8 cellular contexts compared by ENCODE assay signal in genomic region chr12:32895688-32896437, GRCh38.
DNase-seq lines count a peak whose midpoint lies in the region; ATAC-seq and TF ChIP-seq lines count a peak whose summit lies in the region.

No MANE protein-coding gene starts in this region.

- H2AFZ ChIP-seq in SU-DHL-6 (ENCODE audit: low read depth, low read length, severe bottlenecking): no peak overlapping the region
- peak overlapping the region; percentile 89 for H2AFZ ChIP-seq in parathyroid adenoma

- H3K27me3 ChIP-seq in SU-DHL-6 (ENCODE audit: low read length) (no peaks in the 10 kb centered on the region), parathyroid adenoma (ENCODE audit: control insufficient read depth, insufficient read depth, low read length) (no peaks in the 10 kb centered on the region)

- no peaks in the 10 kb centered on the region for H3K36me3 ChIP-seq in SU-DHL-6 (ENCODE audit: low read length)
- no peaks in the 10 kb centered on the region for H3K36me3 ChIP-seq in parathyroid adenoma (ENCODE audit: control insufficient read depth, insufficient read depth, low read length)

- no peaks in the 10 kb centered on the region for H3K79me2 ChIP-seq in SU-DHL-6 (ENCODE audit: insufficient read depth, low read length)
- no peaks in the 10 kb centered on the region for H3K79me2 ChIP-seq in parathyroid adenoma

- TF ChIP-seq CTCF in SU-DHL-6 (IDR thresholded peaks at IDR 0.05; ENCODE audit: insufficient read depth, low read length, poor library complexity, severe bottlenecking): no peak
- no peak for TF ChIP-seq CTCF in parathyroid adenoma (IDR thresholded peaks at IDR 0.05)

- no peaks in the 10 kb centered on the region for H3F3A ChIP-seq in SU-DHL-6 (ENCODE audit: insufficient read depth)

- DNase-seq in DMS 273 (lab: John Stamatoyannopoulos, UW; ENCODE audit: unreplicated experiment) (peak; percentile 29), DMS 273 treated with DMSO at 0.1 percent for 48 hours (lab: John Stamatoyannopoulos, UW) (no peak), germinal center (ENCODE audit: low spot score) (peak; percentile 5)

- H4K20me1 ChIP-seq in SU-DHL-6 (ENCODE audit: low read depth, low read length): no peaks in the 10 kb centered on the region

- H3K4me3 ChIP-seq in SU-DHL-6 (ENCODE audit: insufficient read depth, low read length, poor library complexity, severe bottlenecking) (peak overlapping the region; percentile 42), parathyroid adenoma (ENCODE audit: low read depth, low read length) (peak overlapping the region; percentile 81)

- no peaks in the 10 kb centered on the region for H3K9me2 ChIP-seq in SU-DHL-6 (replicated peaks; ENCODE audit: insufficient read depth, low read length)

- no peaks in the 10 kb centered on the region for H3K9me3 ChIP-seq in SU-DHL-6 (ENCODE audit: insufficient read depth, low read length)
- H3K9me3 ChIP-seq in parathyroid adenoma (ENCODE audit: control insufficient read depth, low read length): no peaks in the 10 kb centered on the region

- peaks cover 24% of the 10 kb centered on the region for H3K4me1 ChIP-seq in parathyroid adenoma

- peak overlapping the region; percentile 39; the same call in 1 of the 2 replicates for H3K9ac ChIP-seq in SU-DHL-6 (ENCODE audit: low read length)
- H3K9ac ChIP-seq in parathyroid adenoma: no peak overlapping the region

- H3K4me2 ChIP-seq in SU-DHL-6 (ENCODE audit: low read depth, low read length, poor library complexity, severe bottlenecking) (peak overlapping the region; percentile 43), parathyroid adenoma (ENCODE audit: low read length) (peak overlapping the region; percentile 77)

- H3K27ac ChIP-seq in SU-DHL-6 (ENCODE audit: low read depth, low read length) (no peak overlapping the region), parathyroid adenoma (peak overlapping the region; percentile 40)

- no peak for ATAC-seq in GM18867 (IDR thresholded peaks at IDR 0.05; ENCODE audit: unreplicated experiment)
- no peak for ATAC-seq in HG03442 (IDR thresholded peaks at IDR 0.05; ENCODE audit: unreplicated experiment)
- ATAC-seq in HG03280 (IDR thresholded peaks at IDR 0.05; ENCODE audit: unreplicated experiment): no peak
